ENCODE assay signal across 1 cellular context in genomic region chr1:36134805-36135339, GRCh38.
A peak's percentile ranks its signal among the peaks of the same experiment; 100 is the strongest.
TF ChIP-seq lines count a peak whose summit lies in the region.

No MANE protein-coding gene starts in this region.

TF ChIP-seq in K562, 482 proteins besides CTCF, POLR2A, EP300 and RAD21 (continued from another document):
- TF ChIP-seq MXI1 (IDR thresholded peaks at IDR 0.05; ENCODE audit: low read depth, low read length) (no peak), ELF1 (tag; IDR thresholded peaks at IDR 0.05) (peak; percentile 62), MAFK (IDR thresholded peaks at IDR 0.05; ENCODE audit: low read length) (no peak), POLR2H (tag; IDR thresholded peaks at IDR 0.05; ENCODE audit: low read depth) (no peak), CBX8 (IDR thresholded peaks at IDR 0.05; ENCODE audit: borderline replicate concordance, extremely low read depth, low read depth, low read length, poor library complexity, severe bottlenecking) (no peak), ZNF518B (CRISPR knock-in tag; IDR thresholded peaks at IDR 0.05) (no peak), ZBTB40 (IDR thresholded peaks at IDR 0.05) (no peak), ZBTB40 (CRISPR knock-in tag; IDR thresholded peaks at IDR 0.05) (no peak), NFATC3 (IDR thresholded peaks at IDR 0.05) (no peak), MXD1 (CRISPR knock-in tag; IDR thresholded peaks at IDR 0.05; ENCODE audit: borderline replicate concordance, poor library complexity, severe bottlenecking) (no peak), ZNF239 (CRISPR knock-in tag; IDR thresholded peaks at IDR 0.05) (no peak), HMGN3 (IDR thresholded peaks at IDR 0.05; ENCODE audit: borderline replicate concordance, extremely low read depth, insufficient read length, low read depth, low read length) (no peak), ZKSCAN3 (CRISPR knock-in tag; IDR thresholded peaks at IDR 0.05) (no peak), RNF219 (CRISPR knock-in tag; IDR thresholded peaks at IDR 0.05) (no peak), PREB (CRISPR knock-in tag; IDR thresholded peaks at IDR 0.05) (0 out of 2 replicates have a peak, but pooled peaks have one; percentile 81), POLR2AphosphoS2 (IDR thresholded peaks at IDR 0.05; ENCODE audit: low read length) (no peak), NEUROD1 (IDR thresholded peaks at IDR 0.05; ENCODE audit: borderline replicate concordance, low read depth, low read length, partially characterized antibody) (no peak), FOSL1 (tag; conservative IDR thresholded peaks at IDR 0.05) (peak; percentile 61), CXXC5 (CRISPR knock-in tag; IDR thresholded peaks at IDR 0.05) (no peak), ZNF589 (CRISPR knock-in tag; IDR thresholded peaks at IDR 0.05; ENCODE audit: low read depth) (peak; percentile 74; the same call in 1 of the 2 replicates), CHCHD3 (CRISPR knock-in tag; IDR thresholded peaks at IDR 0.05) (no peak), KDM1A (IDR thresholded peaks at IDR 0.05) (no peak), MECOM (CRISPR knock-in tag; IDR thresholded peaks at IDR 0.05) (no peak), ZNF41 (CRISPR knock-in tag; conservative IDR thresholded peaks at IDR 0.05) (0 out of 2 replicates have a peak, but pooled peaks have one; percentile 11)
